Comparison of ENCODE assay signal across 8 cellular contexts in the genomic region with DNA sequence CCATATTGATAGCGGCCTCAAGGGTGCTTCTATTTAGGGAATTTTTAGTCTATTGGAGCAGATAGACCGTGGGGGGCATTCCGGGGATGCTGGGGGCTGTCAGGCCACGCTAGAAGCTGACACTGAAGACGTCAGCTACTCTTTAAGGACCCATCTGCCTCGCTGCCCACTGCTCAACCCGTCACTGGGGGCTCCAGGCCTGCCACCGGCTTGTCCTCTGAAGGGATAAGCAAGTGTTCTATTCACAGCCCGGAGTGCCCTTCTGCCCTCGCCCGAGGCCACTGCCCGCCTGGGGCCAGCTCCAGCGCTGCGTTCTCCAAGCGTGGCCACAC. TPM values are rescaled to one million over a fixed set of nuclear protein-coding genes. Genes with fewer than 3 reads are reported as not detected.
DNase-seq lines count a peak whose midpoint lies in the region; ATAC-seq, FAIRE-seq and TF ChIP-seq lines count a peak whose summit lies in the region.

No MANE protein-coding gene starts in this region.

- no peak for DNase-seq in activated naive CD4-positive, alpha-beta T cell treated with anti-CD3 and anti-CD28 coated beads for 36 hours
- no peak for DNase-seq in activated naive CD4-positive, alpha-beta T cell treated with anti-CD3 and anti-CD28 coated beads, Interleukin-2, amount 50 U/mL, for 72 hours (ENCODE audit: low spot score in 2 of 2)
- DNase-seq in activated naive CD8-positive, alpha-beta T cell treated with anti-CD3 and anti-CD28 coated beads for 36 hours, result no peak
- DNase-seq in HepG2 (ENCODE audit: low spot score) (no peak), tibial nerve (ENCODE audit: low spot score in 2 of 2) (no peak), GM19238 (ENCODE audit: insufficient read length, low spot score) (no peak)
- DNase-seq in stimulated activated CD4-positive, alpha-beta T cell treated with anti-CD3 and anti-CD28 coated beads, Interleukin-4, amount 100 ng/mL, for 1 hour, result no peak
- DNase-seq in stimulated activated CD4-positive, alpha-beta T cell treated with anti-CD3 and anti-CD28 coated beads, Interleukin-4, amount 100 ng/mL, for 24 hours, result no peak

- no peak for ATAC-seq in activated naive CD4-positive, alpha-beta T cell treated with anti-CD3 and anti-CD28 coated beads, Interleukin-2, amount 50 U/mL, for 72 hours
- ATAC-seq in HepG2, result no peak

- TF ChIP-seq CTCF in HepG2 (CRISPR knock-in tag; IDR thresholded peaks at IDR 0.05) (no peak), tibial nerve (IDR thresholded peaks at IDR 0.05) (no peak)

- no TSS peak for BruUV-seq in HepG2 (replicated peaks; lab: Mats Ljungman, UMichigan)

- CTCF ChIA-PET in activated naive CD4-positive, alpha-beta T cell treated with anti-CD3 and anti-CD28 coated beads for 36 hours (lab: Charles Lee), result interaction anchor here (0.9 to 1.8 kb wide), 2 partner anchors 11 to 17 kb away, joined by 5 to 10 read pairs; no protein-coding TSS in a partner anchor
- CTCF ChIA-PET in HepG2 (lab: Yijun Ruan, JAX; ENCODE audit: low intra/inter-chr PET ratio, low total read pairs), result no interaction called here

- H3K4me3 ChIP-seq in HepG2 (replicated peaks in 1 of 3; ENCODE audit: insufficient read depth in 1 of 3, low read depth in 2 of 3, low read length in 3 of 3) (peak overlapping the region; percentile 26 to 62 (median 52); a peak in 5 of 6 replicates), tibial nerve (peak overlapping the region; percentile 60 to 81 (median 63))

- peak overlapping the region; percentile 65 for H3K4me3 Mint-ChIP-seq in activated naive CD4-positive, alpha-beta T cell treated with anti-CD3 and anti-CD28 coated beads for 36 hours
- H3K4me3 Mint-ChIP-seq in activated naive CD8-positive, alpha-beta T cell treated with anti-CD3 and anti-CD28 coated beads for 36 hours, result peak overlapping the region; percentile 55

- no peaks in the 10 kb centered on the region for H3K9me3 Mint-ChIP-seq in activated naive CD4-positive, alpha-beta T cell treated with anti-CD3 and anti-CD28 coated beads for 36 hours
- H3K9me3 Mint-ChIP-seq in activated naive CD4-positive, alpha-beta T cell treated with anti-CD3 and anti-CD28 coated beads, Interleukin-2, amount 50 U/mL, for 72 hours, result no peaks in the 10 kb centered on the region
- H3K9me3 Mint-ChIP-seq in activated naive CD8-positive, alpha-beta T cell treated with anti-CD3 and anti-CD28 coated beads for 36 hours, result no peaks in the 10 kb centered on the region

- no peak for TF ChIP-seq RAD21 in HepG2 (CRISPR knock-in tag; IDR thresholded peaks at IDR 0.05)

- H3K27ac Mint-ChIP-seq in activated naive CD4-positive, alpha-beta T cell treated with anti-CD3 and anti-CD28 coated beads for 36 hours, result no peak overlapping the region
- H3K27ac Mint-ChIP-seq in activated naive CD4-positive, alpha-beta T cell treated with anti-CD3 and anti-CD28 coated beads, Interleukin-2, amount 50 U/mL, for 72 hours, result peak overlapping the region in 1 of 2 donors; percentile 67
- H3K27ac Mint-ChIP-seq in activated naive CD8-positive, alpha-beta T cell treated with anti-CD3 and anti-CD28 coated beads for 36 hours, result no peak overlapping the region

- 0 out of 5 replicates have a peak, but pooled peaks cover 0 to 3% of the 10 kb centered on the region in 2 experiments for H3K36me3 ChIP-seq in HepG2 (replicated peaks in 1 of 2; ENCODE audit: control insufficient read depth in 1 of 2, insufficient read depth in 2 of 2, low read length in 2 of 2)
- peaks cover 0 to 11% (median 0%) of the 10 kb centered on the region in 3 donors for H3K36me3 ChIP-seq in tibial nerve

- no peaks in the 10 kb centered on the region for H4K20me1 ChIP-seq in HepG2 (ENCODE audit: insufficient read depth, low read length)

- TF ChIP-seq EP300 in HepG2 (IDR thresholded peaks at IDR 0.05; ENCODE audit: low read depth in 2 of 2, low read length in 2 of 2) (no peak), HepG2 (CRISPR knock-in tag; IDR thresholded peaks at IDR 0.05; ENCODE audit: borderline replicate concordance) (no peak), tibial nerve (IDR thresholded peaks at IDR 0.05) (no peak)

- WGBS in HepG2 (ENCODE audit: low lambda C conversion rate), result 14% methylated on average over 1 of the region's 15 CpGs
- WGBS in tibial nerve, 2 donors, result 11 to 51% methylated on average over 3 to 15 of the region's 15 CpGs

- intact Hi-C loops in activated naive CD4-positive, alpha-beta T cell treated with anti-CD3 and anti-CD28 coated beads for 36 hours (cut with micrococcal nuclease), result no loop called here
- intact Hi-C loops in HepG2 (cut with micrococcal nuclease; ENCODE audit: unreplicated experiment), result no loop called here

- no peak overlapping the region for H3K27ac ChIP-seq in HepG2 (ENCODE audit: extremely low read length, insufficient read depth, low read length)
- H3K27ac ChIP-seq in tibial nerve, result peak overlapping the region; percentile 79 to 94 (median 86)

- H3K9me3 ChIP-seq in HepG2 (ENCODE audit: low read length) (no peaks in the 10 kb centered on the region), tibial nerve (no peaks in the 10 kb centered on the region)

- no peak for TF ChIP-seq POLR2A in HepG2 (IDR thresholded peaks at IDR 0.05; ENCODE audit: insufficient read depth in 1 of 2, low read depth in 2 of 2, low read length in 2 of 2)
- no peak for TF ChIP-seq POLR2A in tibial nerve (IDR thresholded peaks at IDR 0.05)

- H3K27me3 ChIP-seq in HepG2 (ENCODE audit: control insufficient read depth in 1 of 2, insufficient read depth in 2 of 2, low read length in 2 of 2) (peaks cover 2 to 16% of the 10 kb centered on the region in 2 experiments; a peak in 3 of 5 replicates), tibial nerve (no peaks in the 10 kb centered on the region)

- POLR2A ChIA-PET in HepG2 (lab: Yijun Ruan, JAX), result no interaction called here

- H3K79me2 ChIP-seq in HepG2 (ENCODE audit: insufficient read depth, low read length), result no peaks in the 10 kb centered on the region

- peaks cover 22% of the 10 kb centered on the region for H3K36me3 Mint-ChIP-seq in activated naive CD4-positive, alpha-beta T cell treated with anti-CD3 and anti-CD28 coated beads for 36 hours (ENCODE audit: low read depth)
- H3K36me3 Mint-ChIP-seq in activated naive CD4-positive, alpha-beta T cell treated with anti-CD3 and anti-CD28 coated beads, Interleukin-2, amount 50 U/mL, for 72 hours, result peaks cover 18 to 21% of the 10 kb centered on the region in 2 donors
- peaks cover 17% of the 10 kb centered on the region for H3K36me3 Mint-ChIP-seq in activated naive CD8-positive, alpha-beta T cell treated with anti-CD3 and anti-CD28 coated beads for 36 hours

- H3K27me3 Mint-ChIP-seq in activated naive CD4-positive, alpha-beta T cell treated with anti-CD3 and anti-CD28 coated beads for 36 hours (ENCODE audit: low read depth), result no peaks in the 10 kb centered on the region
- H3K27me3 Mint-ChIP-seq in activated naive CD8-positive, alpha-beta T cell treated with anti-CD3 and anti-CD28 coated beads for 36 hours, result no peaks in the 10 kb centered on the region

- 0 out of 2 replicates have a peak overlapping the region, but pooled peaks have one; percentile 29 for H3K9ac ChIP-seq in HepG2 (ENCODE audit: insufficient read depth, low read depth, low read length)

- no peak overlapping the region for H2AFZ ChIP-seq in HepG2 (ENCODE audit: low read length)

- H3K4me1 ChIP-seq in HepG2 (ENCODE audit: insufficient read depth, low read length) (peaks cover 29% of the 10 kb centered on the region), tibial nerve (peaks cover 0 to 10% (median 0%) of the 10 kb centered on the region in 4 donors)

- in situ Hi-C loops in HepG2 (cut with HindIII; ENCODE audit: extremely low pct_ligation_motif_present, low pct_unique_long_range_greater_than_20kb), result loop anchor here (25.0 kb wide), 1 partner anchor 620 kb away; no protein-coding TSS in a partner anchor

- no peak for FAIRE-seq in HepG2 (lab: Jason Lieb, UNC)

- peak overlapping the region; percentile 66 for H3K4me2 ChIP-seq in HepG2 (ENCODE audit: low read depth, low read length)

- H3K4me1 Mint-ChIP-seq in activated naive CD4-positive, alpha-beta T cell treated with anti-CD3 and anti-CD28 coated beads for 36 hours (ENCODE audit: low read depth), result peaks cover 14% of the 10 kb centered on the region
- H3K4me1 Mint-ChIP-seq in activated naive CD8-positive, alpha-beta T cell treated with anti-CD3 and anti-CD28 coated beads for 36 hours, result peaks cover 6% of the 10 kb centered on the region

TF ChIP-seq in HepG2, 621 proteins besides CTCF, POLR2A, EP300 and RAD21 (continues in another document):
- TF ChIP-seq BHLHE40 (IDR thresholded peaks at IDR 0.05; ENCODE audit: low read length) (no peak), HNRNPL (IDR thresholded peaks at IDR 0.05; ENCODE audit: low read depth, low read length) (0 out of 2 replicates have a peak, but pooled peaks have one; percentile 23), ZNF335 (CRISPR knock-in tag; IDR thresholded peaks at IDR 0.05) (no peak)

RNA-seq across cellular contexts. Expression of gene MSL3, which starts 0.7 kb away (rescaled TPM):
- total RNA-seq in activated naive CD4-positive, alpha-beta T cell treated with anti-CD3 and anti-CD28 coated beads for 36 hours, result 10 to 100 TPM; 69.1 to 72.4 TPM
- total RNA-seq in activated naive CD4-positive, alpha-beta T cell treated with anti-CD3 and anti-CD28 coated beads, Interleukin-2, amount 50 U/mL, for 72 hours, result 10 to 100 TPM; 38.4 to 72.3 TPM
- 10 to 100 TPM; 41.1 to 42.2 TPM for total RNA-seq in activated naive CD8-positive, alpha-beta T cell treated with anti-CD3 and anti-CD28 coated beads for 36 hours
- total RNA-seq in HepG2 (2016; rRNA removed; fragmentation: Illumina TruSeq; extraction: Trizol) (7.6 and 9.8 TPM in 2 replicates), tibial nerve (10 to 100 TPM; 19.4 to 30.4 (median 27.3) TPM)
- 3.9 and 5.2 TPM in 2 replicates for total RNA-seq in HepG2 (2016; cell fraction: cytosol; rRNA removed; fragmentation: Illumina TruSeq; extraction: Trizol; ENCODE audit: low read depth)
- 7.5 and 9.8 TPM in 2 replicates for total RNA-seq in HepG2 (2016; cell fraction: insoluble cytoplasmic fraction; rRNA removed; fragmentation: Illumina TruSeq; extraction: Trizol)
- 6.6 and 7.4 TPM in 2 replicates for total RNA-seq in HepG2 (2016; cell fraction: membrane; rRNA removed; fragmentation: Illumina TruSeq; extraction: Trizol)
- 9.3 and 9.9 TPM in 2 replicates for total RNA-seq in HepG2 (2016; cell fraction: nucleus; rRNA removed; fragmentation: Illumina TruSeq; extraction: Trizol)
- 10.1 and 10.2 TPM in 2 replicates for polyA plus RNA-seq in HepG2 (2011; rRNA removed)
- polyA plus RNA-seq in HepG2 (2011; cell fraction: cytosol; rRNA removed), result 5.1 and 5.4 TPM in 2 replicates
- 24.6 and 26.6 TPM in 2 replicates for polyA plus RNA-seq in HepG2 (2011; cell fraction: nucleus; rRNA removed)
- polyA plus RNA-seq in HepG2 (2012), result 5.7 and 8.3 TPM in 2 replicates
- 2.9 and 3.3 TPM in 2 replicates for polyA plus RNA-seq in HepG2 (2016; cell fraction: cytosol; fragmentation: Illumina TruSeq; extraction: Trizol; ENCODE audit: low read depth)
- polyA plus RNA-seq in HepG2 (2016; cell fraction: insoluble cytoplasmic fraction; fragmentation: Illumina TruSeq; extraction: Trizol; ENCODE audit: low read depth), result 10.2 and 10.9 TPM in 2 replicates
- 5.2 and 5.8 TPM in 2 replicates for polyA plus RNA-seq in HepG2 (2016; cell fraction: membrane; fragmentation: Illumina TruSeq; extraction: Trizol; ENCODE audit: low read depth)
- polyA plus RNA-seq in HepG2 (2016; cell fraction: nucleus; fragmentation: Illumina TruSeq; extraction: Trizol; ENCODE audit: insufficient read depth, low read depth), result 13.5 and 15.1 TPM in 2 replicates
- 6.1 and 39.9 TPM in 2 replicates for polyA minus RNA-seq in HepG2 (2011; rRNA and poly(A)+ RNA removed; ENCODE audit: low replicate concordance)
- 4.6 and 4.7 TPM in 2 replicates for polyA minus RNA-seq in HepG2 (2011; cell fraction: cytosol; rRNA and poly(A)+ RNA removed)
- polyA minus RNA-seq in HepG2 (2011; cell fraction: nucleus; rRNA and poly(A)+ RNA removed), result 12.5 and 16.4 TPM in 2 replicates
